Comparison of ENCODE assay signal across 1 cellular context in the genomic region with DNA sequence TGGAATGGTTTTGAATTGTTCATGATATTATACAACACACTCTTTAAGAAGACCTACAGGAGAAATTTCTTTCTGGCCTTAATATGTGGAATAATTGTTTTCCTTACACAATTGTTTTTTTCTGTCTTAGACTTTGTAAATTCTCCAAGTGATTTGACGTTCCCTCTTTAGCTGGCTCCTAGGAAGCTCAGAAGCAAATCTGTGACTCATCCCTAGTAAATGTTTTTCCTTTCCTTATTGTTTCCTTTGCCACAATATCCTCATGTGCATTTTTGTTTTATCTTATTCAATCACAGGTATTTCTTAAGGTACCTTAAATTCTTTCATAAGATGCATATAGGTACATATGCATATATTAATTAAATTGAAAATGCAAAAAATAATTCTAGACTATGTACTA.
TF ChIP-seq lines count a peak whose summit lies in the region.

No MANE protein-coding gene starts in this region.

TF ChIP-seq in A549, 52 proteins besides CTCF, POLR2A, EP300 and RAD21:
- TF ChIP-seq FOSL2 (IDR thresholded peaks at IDR 0.05) (no peak), FOSL2 (CRISPR knock-in tag; IDR thresholded peaks at IDR 0.05) (peak; percentile 29; the same call in 1 of the 2 replicates), ZC3H11A (IDR thresholded peaks at IDR 0.05) (no peak)
